In the genomic region with DNA sequence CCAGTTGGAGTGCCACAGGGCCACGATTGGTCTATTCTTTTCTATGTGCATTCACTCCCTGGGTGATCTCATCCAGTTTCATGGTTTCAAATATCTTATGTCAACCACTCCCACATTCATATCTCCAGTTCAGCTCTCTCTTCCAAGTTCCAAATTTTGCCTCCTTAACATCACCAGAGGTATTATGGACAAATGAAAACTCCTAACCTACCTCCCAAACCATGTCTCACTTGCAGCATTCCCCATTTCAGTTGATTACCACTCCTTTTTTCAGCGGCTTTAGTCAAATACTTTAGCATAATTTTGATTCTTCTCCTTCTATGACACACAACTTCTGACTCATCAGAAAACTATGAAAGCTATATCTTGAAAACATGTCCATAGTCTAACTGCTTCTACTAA, we compare ENCODE assay signal across 14 cellular contexts.
A peak's percentile ranks its signal among the peaks of the same experiment; 100 is the strongest.
DNase-seq lines count a peak whose midpoint lies in the region; FAIRE-seq and TF ChIP-seq lines count a peak whose summit lies in the region.
"Had no signal": no experiment of that assay in that cellular context is flagged by ENCODE, and none has a peak within 500 bp of the region (broad histone marks: within the 10 kb centered on the region; RNA-seq: fewer than 3 reads in every experiment).

No MANE protein-coding gene starts in this region.

- H3K4me1 ChIP-seq in mammary epithelial cell (ENCODE audit: insufficient read depth, low read length) (peaks cover 21% of the 10 kb centered on the region), keratinocyte (ENCODE audit: control insufficient read depth, extremely low read depth, insufficient read depth, low read length) (peaks cover 33% of the 10 kb centered on the region)

- H3K9me1 ChIP-seq in keratinocyte (ENCODE audit: control insufficient read depth, extremely low read depth, insufficient read depth, low read length), result no peaks in the 10 kb centered on the region

- H3K9ac ChIP-seq in mammary epithelial cell (ENCODE audit: insufficient read depth, low read length), result no peak overlapping the region
- H3K9ac ChIP-seq in keratinocyte (ENCODE audit: control insufficient read depth, extremely low read depth, insufficient read depth, low read length), result peak overlapping the region; percentile 29

- H3K27me3 ChIP-seq in MG63 (no peaks in the 10 kb centered on the region), mammary epithelial cell (ENCODE audit: insufficient read depth, low read length) (no peaks in the 10 kb centered on the region), keratinocyte (ENCODE audit: control insufficient read depth, extremely low read depth, insufficient read depth, low read length) (no peaks in the 10 kb centered on the region)

- H3K4me2 ChIP-seq in mammary epithelial cell (ENCODE audit: insufficient read depth, low read depth, low read length) (peak overlapping the region; percentile 48), keratinocyte (ENCODE audit: control insufficient read depth, extremely low read depth, insufficient read depth, low read depth, low read length) (peak overlapping the region; percentile 82)

- TF ChIP-seq CTCF in mammary epithelial cell (conservative IDR thresholded peaks at IDR 0.05 in 1 of 2, IDR thresholded peaks at IDR 0.05 in 1 of 2; ENCODE audit: extremely low read depth in 1 of 2, insufficient read depth in 1 of 2, low read depth in 1 of 2, low read length in 2 of 2) (no peak), keratinocyte (optimal IDR thresholded peaks at IDR 0.05 in 1 of 3, IDR thresholded peaks at IDR 0.05 in 1 of 3, conservative IDR thresholded peaks at IDR 0.05 in 1 of 3; ENCODE audit: extremely low read depth in 1 of 3, insufficient read depth in 2 of 3, low read length in 3 of 3) (no peak)

- BruUV-seq in mammary epithelial cell (replicated peaks; lab: Mats Ljungman, UMichigan), result no TSS peak

- CTCF ChIA-PET in mammary epithelial cell (lab: Charles Lee; ENCODE audit: low non-redundant PET), result no interaction called here

- intact Hi-C loops in mammary epithelial cell (cut with micrococcal nuclease), result no loop called here
- intact Hi-C loops in head of caudate nucleus (cut with DNase I), result no loop called here

- WGBS in mammary epithelial cell (ENCODE audit: low coverage, missing lambda C conversion rate), result 45% methylated on average over 2 of the region's 2 CpGs

- dilution Hi-C loops in mammary epithelial cell (cut with HindIII; ENCODE audit: low sequenced_read_pairs), result no loop called here
- dilution Hi-C loops in keratinocyte (cut with MboI; ENCODE audit: extremely low pct_ligation_motif_present, low sequenced_read_pairs), result no loop called here

- H3K9me3 ChIP-seq in MG63, result no peaks in the 10 kb centered on the region
- no peaks in the 10 kb centered on the region for H3K9me3 ChIP-seq in mammary epithelial cell (replicated peaks; ENCODE audit: insufficient read depth, low read length)
- no peaks in the 10 kb centered on the region for H3K9me3 ChIP-seq in keratinocyte (ENCODE audit: control insufficient read depth, low read depth, low read length)

- FAIRE-seq in keratinocyte (lab: Jason Lieb, UNC), result peak; percentile 80
- FAIRE-seq: H54 had no signal

- no peaks in the 10 kb centered on the region for H4K20me1 ChIP-seq in mammary epithelial cell (ENCODE audit: insufficient read depth, low read length)
- H4K20me1 ChIP-seq in keratinocyte (ENCODE audit: control insufficient read depth, extremely low read depth, insufficient read depth, low read length), result no peaks in the 10 kb centered on the region

- H3K36me3 ChIP-seq in MG63 (no peaks in the 10 kb centered on the region), mammary epithelial cell (ENCODE audit: insufficient read depth, low read length) (no peaks in the 10 kb centered on the region), keratinocyte (ENCODE audit: control insufficient read depth in 2 of 2, extremely low read depth in 1 of 2, insufficient read depth in 2 of 2, low read length in 2 of 2) (no peaks in the 10 kb centered on the region)

- H3K79me2 ChIP-seq in mammary epithelial cell (ENCODE audit: insufficient read depth, low read length) (no peaks in the 10 kb centered on the region), keratinocyte (ENCODE audit: control insufficient read depth, insufficient read depth, low read length) (no peaks in the 10 kb centered on the region)

- H2AFZ ChIP-seq in mammary epithelial cell (ENCODE audit: low read depth, low read length) (peak overlapping the region; percentile 24), keratinocyte (ENCODE audit: control insufficient read depth, low read length) (peak overlapping the region; percentile 77)

- H3K4me3 ChIP-seq in MG63 (no peak overlapping the region), mammary epithelial cell (replicated peaks in 1 of 3; ENCODE audit: insufficient read depth in 1 of 3, low read depth in 2 of 3, low read length in 3 of 3) (no peak overlapping the region), keratinocyte (ENCODE audit: control insufficient read depth in 2 of 3, extremely low read depth in 1 of 3, insufficient read depth in 2 of 3, low read depth in 1 of 3, low read length in 3 of 3) (peak overlapping the region in 1 of 3 experiments; percentile 22)

- in situ Hi-C loops in mammary epithelial cell (cut with MboI; ENCODE audit: low sequenced_read_pairs in 2 of 2), result loop anchor here in 1 of 2 donors (25.0 kb wide), 1 partner anchor 448 kb away; no protein-coding TSS in a partner anchor

- peak; percentile 26 for DNase-seq in AG20443 (ENCODE audit: low spot score)
- peak; percentile 39 for DNase-seq in MG63
- peak; percentile 48 for DNase-seq in mammary epithelial cell
- DNase-seq in keratinocyte (ENCODE audit: low read depth, low spot score), result peak; percentile 23
- no peak for DNase-seq in NCI-H2227 treated with DMSO at 0.1 percent for 48 hours (lab: John Stamatoyannopoulos, UW)
- no peak for DNase-seq in activated CD4-positive, CD25-positive, alpha-beta regulatory T cell treated with anti-CD3 and anti-CD28 coated beads, Interleukin-2, amount 50 U/mL, for 72 hours
- no peak for DNase-seq in NCI-H2107 treated with DMSO at 0.1 percent for 48 hours (lab: John Stamatoyannopoulos, UW; ENCODE audit: unreplicated experiment)
- DNase-seq in head of caudate nucleus, result no peak
- DNase-seq: anterior cingulate cortex; effector memory CD8-positive, alpha-beta T cell; NCI-H1048; NCI-H526; Right ventricle myocardium superior had no signal

- H3K27ac ChIP-seq in mammary epithelial cell (ENCODE audit: insufficient read depth, low read depth, low read length), result peak overlapping the region; percentile 1
- peak overlapping the region; percentile 67 for H3K27ac ChIP-seq in keratinocyte (ENCODE audit: control insufficient read depth, insufficient read depth, low read length)

Comparison
In these comparisons a context has a peak if more than half of its experiments do, and no peak if none do; other contexts are left out.
1. DNase-seq: peak in AG20443 (single experiment), MG63 (single experiment), mammary epithelial cell (single experiment) and keratinocyte (single experiment); none in NCI-H2227 treated with DMSO at 0.1 percent for 48 hours (single experiment), activated CD4-positive, CD25-positive, alpha-beta regulatory T cell treated with anti-CD3 and anti-CD28 coated beads, Interleukin-2, amount 50 U/mL, for 72 hours (single experiment), NCI-H2107 treated with DMSO at 0.1 percent for 48 hours (single experiment) and head of caudate nucleus (0 of 42).